ENCODE assay signal across 18 cellular contexts in genomic region chr2:241562269-241562891, GRCh38. TPM values are rescaled to one million over a fixed set of nuclear protein-coding genes. Genes with fewer than 3 reads are reported as not detected.
A peak's percentile ranks its signal among the peaks of the same experiment; 100 is the strongest.
DNase-seq lines count a peak whose midpoint lies in the region; FAIRE-seq and TF ChIP-seq lines count a peak whose summit lies in the region.
"Had no signal": no experiment of that assay in that cellular context is flagged by ENCODE, and none has a peak within 500 bp of the region (broad histone marks: within the 10 kb centered on the region; RNA-seq: fewer than 3 reads in every experiment).

No MANE protein-coding gene starts in this region.

- H3K36me3 ChIP-seq in hepatocyte (replicated peaks; ENCODE audit: insufficient read depth, low read depth), result no peaks in the 10 kb centered on the region
- H3K36me3 ChIP-seq in rectal smooth muscle tissue (ENCODE audit: control insufficient read depth, insufficient read depth, low read length), result no peaks in the 10 kb centered on the region
- no peaks in the 10 kb centered on the region for H3K36me3 ChIP-seq in small intestine (ENCODE audit: control insufficient read depth in 2 of 2, insufficient read depth in 2 of 2, low read length in 2 of 2)
- no peaks in the 10 kb centered on the region for H3K36me3 ChIP-seq in adrenal gland (replicated peaks in 1 of 2)
- H3K36me3 ChIP-seq: gastrocnemius medialis, left ventricle myocardium inferior had no signal

- intact Hi-C loops in Calu3 (cut with micrococcal nuclease; ENCODE audit: unreplicated experiment) (no loop called here), adrenal gland (cut with DNase I) (no loop called here)

- H3K9me3 ChIP-seq in hepatocyte (ENCODE audit: low read depth) (no peaks in the 10 kb centered on the region), small intestine (ENCODE audit: control insufficient read depth, low read depth) (no peaks in the 10 kb centered on the region), adrenal gland (replicated peaks in 1 of 3) (no peaks in the 10 kb centered on the region)
- H3K9me3 ChIP-seq: gastrocnemius medialis had no signal

- H3K27ac ChIP-seq in angular gyrus (ENCODE audit: low read depth, low read length), result peak overlapping the region; percentile 73
- H3K27ac ChIP-seq in hepatocyte, result peak overlapping the region; percentile 16
- H3K27ac ChIP-seq in rectal smooth muscle tissue (ENCODE audit: low read depth, low read length), result peak overlapping the region; percentile 50
- H3K27ac ChIP-seq in small intestine (ENCODE audit: low read depth in 1 of 2, low read length in 1 of 2), result no peak overlapping the region
- H3K27ac ChIP-seq in adrenal gland, result peak overlapping the region in 1 of 5 donors; percentile 7
- H3K27ac ChIP-seq: gastrocnemius medialis, left ventricle myocardium inferior, parathyroid adenoma had no signal

- peaks cover 69% of the 10 kb centered on the region for H3K36me3 Mint-ChIP-seq in Calu3 (ENCODE audit: insufficient read depth, unreplicated experiment)

- no peaks in the 10 kb centered on the region for H3K9me3 Mint-ChIP-seq in Calu3 (ENCODE audit: low read depth, unreplicated experiment)
- H3K9me3 Mint-ChIP-seq: T-helper 2 cell treated with Interferon-gamma antibody and Interleukin-4, amounts not matched to agents 5 μg/mL and 100 μg/mL, for 36 hours had no signal

- no peaks in the 10 kb centered on the region for H4K20me1 ChIP-seq in hepatocyte (ENCODE audit: insufficient read depth, poor library complexity, severe bottlenecking)

- H3K27me3 ChIP-seq in hepatocyte (no peaks in the 10 kb centered on the region), rectal smooth muscle tissue (ENCODE audit: control insufficient read depth, insufficient read depth, low read length) (no peaks in the 10 kb centered on the region), small intestine (ENCODE audit: control insufficient read depth in 2 of 2, insufficient read depth in 2 of 2, low read length in 2 of 2) (peaks cover 0 to 2% of the 10 kb centered on the region in 2 donors), adrenal gland (peaks cover 4% of the 10 kb centered on the region)

- H3K4me1 ChIP-seq in hepatocyte (ENCODE audit: insufficient read depth) (peaks cover 48% of the 10 kb centered on the region), rectal smooth muscle tissue (ENCODE audit: control insufficient read depth, insufficient read depth, low read length) (peaks cover 36% of the 10 kb centered on the region), small intestine (ENCODE audit: control insufficient read depth in 2 of 2, insufficient read depth in 1 of 2, low read depth in 1 of 2, low read length in 1 of 2) (peaks cover 2 to 3% of the 10 kb centered on the region in 2 donors), adrenal gland (replicated peaks in 1 of 2) (peaks cover 12 to 16% of the 10 kb centered on the region in 2 donors)
- H3K4me1 ChIP-seq: parathyroid adenoma had no signal

- TF ChIP-seq CTCF in Calu3 (IDR thresholded peaks at IDR 0.05; ENCODE audit: unreplicated experiment) (no peak), hepatocyte (IDR thresholded peaks at IDR 0.05; ENCODE audit: poor library complexity) (no peak), adrenal gland (IDR thresholded peaks at IDR 0.05) (no peak)

- peak overlapping the region; percentile 60 for H3K4me3 Mint-ChIP-seq in Calu3 (ENCODE audit: low read depth, unreplicated experiment)
- H3K4me3 Mint-ChIP-seq: T-helper 2 cell treated with Interferon-gamma antibody and Interleukin-4, amounts not matched to agents 5 μg/mL and 100 μg/mL, for 36 hours had no signal

- 89% methylated on average over 20 of the region's 23 CpGs for WGBS in hepatocyte (ENCODE audit: low lambda C conversion rate, missing lambda C conversion rate)
- 83 to 85% (median 85%) methylated on average over 23 of the region's 23 CpGs for WGBS in small intestine, 3 donors
- WGBS in adrenal gland, 4 donors, result 79 to 89% (median 85%) methylated on average over 9 to 23 of the region's 23 CpGs

- no peaks in the 10 kb centered on the region for H3K9me2 ChIP-seq in hepatocyte (replicated peaks; ENCODE audit: insufficient read depth)

- H3K79me2 ChIP-seq in hepatocyte, result peaks cover 28% of the 10 kb centered on the region
- H3K79me2 ChIP-seq: parathyroid adenoma had no signal

- BruUV-seq in Calu3 (replicated peaks; lab: Mats Ljungman, UMichigan), result no TSS peak

- no peak for FAIRE-seq in small intestine (lab: Jason Lieb, UNC)

- H2AFZ ChIP-seq in hepatocyte, result no peak overlapping the region
- H2AFZ ChIP-seq: parathyroid adenoma had no signal

- H3K4me1 Mint-ChIP-seq in Calu3 (ENCODE audit: low read depth, unreplicated experiment), result peaks cover 29% of the 10 kb centered on the region

- no peaks in the 10 kb centered on the region for H3K27me3 Mint-ChIP-seq in Calu3 (ENCODE audit: unreplicated experiment)

- DNase-seq in Calu3 (no peak), hepatocyte (ENCODE audit: low spot score) (no peak), NK-92 (lab: John Stamatoyannopoulos, UW; ENCODE audit: unreplicated experiment) (no peak), small intestine (no peak), HK-2 (ENCODE audit: unreplicated experiment) (no peak), adrenal gland (no peak)
- DNase-seq: activated CD4-positive, alpha-beta T cell treated with anti-CD3 and anti-CD28 coated beads for 1 hour; activated gamma-delta T cell; DMS53; gastrocnemius medialis; left ventricle myocardium inferior; NCI-H2029 treated with DMSO at 0.1 percent for 48 hours; NCI-H510A treated with DMSO at 0.1 percent for 48 hours had no signal

- CTCF ChIA-PET in Calu3 (lab: Charles Lee), result no interaction called here

- H3K27ac Mint-ChIP-seq in Calu3 (ENCODE audit: unreplicated experiment), result peak overlapping the region; percentile 28
- H3K27ac Mint-ChIP-seq: T-helper 2 cell treated with Interferon-gamma antibody and Interleukin-4, amounts not matched to agents 5 μg/mL and 100 μg/mL, for 36 hours had no signal

- no peak for TF ChIP-seq POLR2A in adrenal gland (IDR thresholded peaks at IDR 0.05)

- no peak overlapping the region for H3K4me3 ChIP-seq in hepatocyte
- no peak overlapping the region for H3K4me3 ChIP-seq in rectal smooth muscle tissue (ENCODE audit: low read length)
- H3K4me3 ChIP-seq in small intestine (ENCODE audit: low read depth in 1 of 2, low read length in 2 of 2), result no peak overlapping the region
- H3K4me3 ChIP-seq in adrenal gland, result no peak overlapping the region
- H3K4me3 ChIP-seq: gastrocnemius medialis, left ventricle myocardium inferior, tibial nerve had no signal

- peak overlapping the region; percentile 39 for H3K4me2 ChIP-seq in hepatocyte

- H3K9ac ChIP-seq in rectal smooth muscle tissue (ENCODE audit: low read length), result no peak overlapping the region
- H3K9ac ChIP-seq: parathyroid adenoma had no signal

RNA-seq across cellular contexts. Expression of gene BOK, which starts 3.8 kb away (rescaled TPM):
- 30.1 and 35.0 TPM in 2 replicates for total RNA-seq in Calu3 (2022)
- total RNA-seq in hepatocyte, result 24.2 and 25.4 TPM in 2 replicates
- polyA plus RNA-seq in hepatocyte, result 26.5 and 39.7 TPM in 2 replicates
- 10 to 100 TPM in 2 of 3 donors, 1 to 10 TPM in 1; 4.5 to 15.5 (median 14.9) TPM for polyA plus RNA-seq in small intestine
- total RNA-seq in adrenal gland, result 10 to 100 TPM; 10.3 to 41.7 (median 16.7) TPM
- polyA plus RNA-seq in adrenal gland, result 10 to 100 TPM in 1 of 3 donors, 1 to 10 TPM in 2; 2.9 to 19.3 (median 7.8) TPM

RNA-seq across cellular contexts. Expression of gene STK25, which starts 54.0 kb away (rescaled TPM):
- total RNA-seq in Calu3 (2022) (149 and 159 TPM in 2 replicates), hepatocyte (177 and 183 TPM in 2 replicates), adrenal gland (100 to 1,000 TPM in 7 of 8 donors, 10 to 100 TPM in 1; 71.4 to 352 (median 167) TPM)
- polyA plus RNA-seq in hepatocyte (192 and 199 TPM in 2 replicates), small intestine (100 to 1,000 TPM; 125 to 190 (median 175) TPM), adrenal gland (100 to 1,000 TPM; 100 to 318 (median 246) TPM)

Comparison
In these comparisons a context has a peak if more than half of its experiments do, and no peak if none do; other contexts are left out.
1. H3K27ac ChIP-seq: peak in angular gyrus (single experiment), hepatocyte (single experiment) and rectal smooth muscle tissue (single experiment); none in small intestine (0 of 2).